ENCODE assay signal across 8 cellular contexts in the genomic region with DNA sequence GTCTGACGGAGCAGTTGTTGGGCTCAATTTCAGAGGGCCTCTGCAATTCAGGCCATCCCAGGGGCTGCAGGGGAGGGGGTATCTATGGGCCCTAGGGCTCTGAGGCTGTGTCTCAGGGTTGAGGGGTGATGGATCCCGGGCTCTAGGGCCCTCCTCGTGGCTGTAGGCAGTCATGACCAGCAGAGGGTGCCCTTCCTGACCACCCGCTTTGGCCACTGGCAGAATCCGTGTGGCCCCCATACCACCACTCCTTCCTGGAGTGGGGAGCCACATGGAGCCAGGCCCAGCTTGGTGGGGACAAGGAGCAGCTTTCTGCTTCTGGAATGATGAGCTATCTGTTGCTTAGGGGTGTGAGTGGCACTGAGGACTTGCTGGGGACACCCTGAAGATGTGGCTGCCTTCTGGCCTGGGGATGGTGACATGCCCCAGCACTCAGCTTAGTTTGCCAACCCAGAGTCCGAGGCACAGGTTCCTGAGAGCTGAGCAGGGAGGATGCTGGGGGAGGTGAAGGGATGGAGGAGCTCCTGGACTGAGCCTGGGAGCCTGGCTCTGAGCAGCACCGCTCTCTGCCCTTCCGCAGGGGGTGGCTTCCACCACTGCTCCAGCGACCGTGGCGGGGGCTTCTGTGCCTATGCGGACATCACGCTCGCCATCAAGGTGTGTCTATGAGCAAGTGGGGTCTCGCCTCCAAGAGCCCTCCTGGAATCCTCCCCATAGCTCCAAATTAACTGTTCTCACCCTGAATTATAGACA. TPM values are rescaled to one million over a fixed set of nuclear protein-coding genes. Genes with fewer than 3 reads are reported as not detected.
DNase-seq lines count a peak whose midpoint lies in the region; ATAC-seq, FAIRE-seq and TF ChIP-seq lines count a peak whose summit lies in the region.
"Had no signal": no experiment of that assay in that cellular context is flagged by ENCODE, and none has a peak within 500 bp of the region (broad histone marks: within the 10 kb centered on the region; RNA-seq: fewer than 3 reads in every experiment).

No MANE protein-coding gene starts in this region.

- H2AFZ ChIP-seq in IMR-90 (replicated peaks; ENCODE audit: low read length, poor library complexity), result peak overlapping the region; percentile 7

- H3K56ac ChIP-seq in IMR-90 (ENCODE audit: extremely low read depth, insufficient read depth, low read length), result no peak overlapping the region

- H4K8ac ChIP-seq in IMR-90 (ENCODE audit: low read depth in 2 of 2, low read length in 2 of 2), result no peak overlapping the region

- H2BK120ac ChIP-seq in IMR-90 (ENCODE audit: low read depth, low read length), result no peak overlapping the region

- 0 out of 2 replicates have a peak overlapping the region, but pooled peaks have one; percentile 24 for H2BK20ac ChIP-seq in IMR-90 (ENCODE audit: low read depth, low read length)

- no peaks in the 10 kb centered on the region for H3K27me3 Mint-ChIP-seq in osteocyte (ENCODE audit: unreplicated experiment)

- no TSS peak for BruUV-seq in IMR-90 (replicated peaks; lab: Mats Ljungman, UMichigan)

- no peak overlapping the region for H2BK5ac ChIP-seq in IMR-90 (ENCODE audit: low read depth, low read length, poor library complexity, severe bottlenecking)

- H4K91ac ChIP-seq in IMR-90 (ENCODE audit: insufficient read depth, low read depth, low read length), result 0 out of 2 replicates have a peak overlapping the region, but pooled peaks have one; percentile 7

- H3K4ac ChIP-seq in IMR-90 (ENCODE audit: low read depth, low read length), result no peak overlapping the region; the same call in 1 of the 2 replicates

- no peaks in the 10 kb centered on the region for H3K79me1 ChIP-seq in IMR-90 (ENCODE audit: low read depth in 1 of 2, low read length in 2 of 2)

- peak; percentile 49; the same call in 1 of the 2 replicates for TF ChIP-seq RAD21 in IMR-90 (IDR thresholded peaks at IDR 0.05; ENCODE audit: low read length)

- H3K4me1 ChIP-seq in IMR-90 (ENCODE audit: control insufficient read depth, insufficient read depth, low read length), result 0 out of 2 replicates have a peak, but pooled peaks cover 1% of the 10 kb centered on the region

- in situ Hi-C loops in IMR-90 (cut with MboI; ENCODE audit: low sequenced_read_pairs), result no loop called here

- H3K27me3 ChIP-seq in GM06990 (replicated peaks; ENCODE audit: control insufficient read depth, insufficient read depth, low read length) (no peaks in the 10 kb centered on the region; the same call in 1 of the 2 replicates), IMR-90 (ENCODE audit: control insufficient read depth, insufficient read depth, low read length) (no peaks in the 10 kb centered on the region), dorsolateral prefrontal cortex (no peaks in the 10 kb centered on the region)

- no peaks in the 10 kb centered on the region for H3K36me3 ChIP-seq in GM06990 (ENCODE audit: control insufficient read depth, insufficient read depth, low read length)
- no peaks in the 10 kb centered on the region for H3K36me3 ChIP-seq in IMR-90 (ENCODE audit: control insufficient read depth, insufficient read depth, low read length)

- H3K18ac ChIP-seq in IMR-90 (ENCODE audit: low read depth, low read length), result no peak overlapping the region

- CTCF ChIA-PET in IMR-90 (lab: Yijun Ruan, JAX), result interaction anchor here (0.6 to 3.7 kb wide), 2 partner anchors 148 to 170 kb away, joined by 3 to 34 read pairs; no protein-coding TSS in a partner anchor

- no peak overlapping the region for H3K27ac ChIP-seq in IMR-90 (ENCODE audit: insufficient read depth, low read length)
- H3K27ac ChIP-seq in dorsolateral prefrontal cortex, result peak overlapping the region in 3 of 59 donors; percentile 5 to 48 (median 33)

- H3K23ac ChIP-seq in IMR-90 (ENCODE audit: low read depth, low read length), result no peak overlapping the region

- 0 out of 2 replicates have a peak, but pooled peaks have one; percentile 39 for ATAC-seq in IMR-90 (ENCODE audit: low read depth)

- H3K36me3 Mint-ChIP-seq in osteocyte (ENCODE audit: unreplicated experiment), result no peaks in the 10 kb centered on the region

- no peak overlapping the region for H3K4me3 Mint-ChIP-seq in osteocyte (ENCODE audit: unreplicated experiment)

- H4K20me1 ChIP-seq in IMR-90 (ENCODE audit: insufficient read depth, low read length), result no peaks in the 10 kb centered on the region

- H3K14ac ChIP-seq in IMR-90 (replicated peaks; ENCODE audit: low read depth, low read length), result no peak overlapping the region

- H3K9me1 ChIP-seq in IMR-90 (ENCODE audit: insufficient read depth, low read length), result no peaks in the 10 kb centered on the region

- no peak overlapping the region; the same call in 1 of the 2 replicates for H2AK5ac ChIP-seq in IMR-90 (ENCODE audit: low read depth, low read length)

- peak; percentile 64 for TF ChIP-seq CTCF in GM06990 (IDR thresholded peaks at IDR 0.05; ENCODE audit: insufficient read depth, low read length, poor library complexity, severe bottlenecking)
- TF ChIP-seq CTCF in IMR-90 (conservative IDR thresholded peaks at IDR 0.05; ENCODE audit: low read depth, low read length), result peak; percentile 45
- TF ChIP-seq CTCF in dorsolateral prefrontal cortex (IDR thresholded peaks at IDR 0.05 in 54 of 56, conservative IDR thresholded peaks at IDR 0.05 in 2 of 56; ENCODE audit: low read depth in 1 of 56, partially characterized antibody in 56 of 56), result peak in 51 of 56 donors; percentile 21 to 65 (median 49)
- TF ChIP-seq CTCF in osteocyte (IDR thresholded peaks at IDR 0.05), result peak; percentile 64

- WGBS in IMR-90 (ENCODE audit: extremely low coverage in 2 of 2, insufficient read length in 1 of 2), 2 experiments, result no CpG with 5 or more reads among the region's 15 CpGs

- no peaks in the 10 kb centered on the region for H3K9me3 ChIP-seq in IMR-90 (ENCODE audit: control insufficient read depth, insufficient read depth, low read length)

- no peaks in the 10 kb centered on the region for H3K9me3 Mint-ChIP-seq in osteocyte (ENCODE audit: unreplicated experiment)

- POLR2A ChIA-PET in IMR-90 (lab: Charles Lee; ENCODE audit: unreplicated experiment), result no interaction called here

- DNase-seq in GM06990 (ENCODE audit: extremely low read depth, insufficient read length), result no peak
- DNase-seq in IMR-90, result no peak
- peak in 1 of 10 donors; percentile 33 for DNase-seq in dorsolateral prefrontal cortex
- no peak for DNase-seq in osteocyte (ENCODE audit: extremely low spot score, unreplicated experiment)
- no peak for DNase-seq in GM12892 (ENCODE audit: insufficient read length)
- no peak for DNase-seq in inferior parietal cortex (ENCODE audit: extremely low spot score)
- no peak for DNase-seq in kidney tubule cell (ENCODE audit: low spot score)
- DNase-seq: central memory CD4-positive, alpha-beta T cell had no signal

- no peak overlapping the region for H4K5ac ChIP-seq in IMR-90 (ENCODE audit: low read depth, low read length)

- no peak for TF ChIP-seq POLR2A in IMR-90 (IDR thresholded peaks at IDR 0.05; ENCODE audit: low read depth, low read length)
- TF ChIP-seq POLR2A in GM12892 (IDR thresholded peaks at IDR 0.05; ENCODE audit: low read depth, low read length), result no peak

- H3K9ac ChIP-seq in IMR-90 (ENCODE audit: low read depth, low read length), result no peak overlapping the region

- dilution Hi-C loops in IMR-90 (cut with HindIII; ENCODE audit: low sequenced_read_pairs, unreplicated experiment), result no loop called here

- H2AK9ac ChIP-seq in IMR-90 (replicated peaks; ENCODE audit: low read depth, low read length, poor library complexity), result peak overlapping the region; percentile 78

- peaks cover 56% of the 10 kb centered on the region for H3K4me1 Mint-ChIP-seq in osteocyte (ENCODE audit: unreplicated experiment)

- no peak overlapping the region for H3K27ac Mint-ChIP-seq in osteocyte (ENCODE audit: unreplicated experiment)

- H3K4me3 ChIP-seq in GM06990 (replicated peaks; ENCODE audit: low read depth, low read length) (no peak overlapping the region), IMR-90 (ENCODE audit: insufficient read depth, low read depth, low read length) (no peak overlapping the region), dorsolateral prefrontal cortex (no peak overlapping the region)

- no peak overlapping the region for H2BK15ac ChIP-seq in IMR-90 (ENCODE audit: low read depth, low read length)

- no peak overlapping the region for H3K4me2 ChIP-seq in IMR-90 (ENCODE audit: low read depth, low read length)

- no peak for FAIRE-seq in GM12892 (lab: Jason Lieb, UNC)

- intact Hi-C loops in IMR-90 (cut with micrococcal nuclease) (no loop called here), dorsolateral prefrontal cortex (cut with DNase I) (loop anchor here in 1 of 2 donors (10.0 kb wide), 1 partner anchor 384 kb away; a partner anchor contains a TSS)

TF ChIP-seq in IMR-90, 13 proteins besides CTCF, POLR2A, EP300 and RAD21:
- TF ChIP-seq SMC3 (IDR thresholded peaks at IDR 0.05; ENCODE audit: low read depth, low read length) (peak; percentile 51), RCOR1 (IDR thresholded peaks at IDR 0.05; ENCODE audit: insufficient replicate concordance, low read length) (no peak)
TF ChIP-seq in IMR-90: peak in this region for 1.

RNA-seq across cellular contexts. Expression of a gene that starts 20.2 kb away (rescaled TPM):
- total RNA-seq in IMR-90 (2012; rRNA removed) (6.1 and 9.1 TPM in 2 replicates), dorsolateral prefrontal cortex (100 to 1,000 TPM in 22 of 120 experiments, 10 to 100 TPM in 98; 48.3 to 174 (median 79.7) TPM), osteocyte (11.9 and 13.7 TPM in 2 replicates)
- 10.8 and 11.4 TPM in 2 replicates for polyA plus RNA-seq in IMR-90 (2012; rRNA removed)
- 7.6 and 13.4 TPM in 2 replicates for polyA plus RNA-seq in IMR-90 (2012; cell fraction: cytosol; rRNA removed)
- 8.5 and 13.0 TPM in 2 replicates for polyA plus RNA-seq in IMR-90 (2012; cell fraction: nucleus; rRNA removed; ENCODE audit: low replicate concordance)
- polyA plus RNA-seq in GM12892 (2012; ENCODE audit: missing spikeins), result 1.6 TPM

RNA-seq across cellular contexts. Expression of a gene that starts 48.6 kb away (rescaled TPM):
- total RNA-seq in IMR-90 (2012; rRNA removed) (10.8 and 11.8 TPM in 2 replicates), dorsolateral prefrontal cortex (10 to 100 TPM in 20 of 120 experiments, 1 to 10 TPM in 100; 1.4 to 21.4 (median 5.9) TPM), osteocyte (215 and 251 TPM in 2 replicates)
- 60.8 and 66.9 TPM in 2 replicates for polyA plus RNA-seq in IMR-90 (2012; rRNA removed)
- 38.9 and 94.5 TPM in 2 replicates for polyA plus RNA-seq in IMR-90 (2012; cell fraction: cytosol; rRNA removed)
- 27.1 and 60.4 TPM in 2 replicates for polyA plus RNA-seq in IMR-90 (2012; cell fraction: nucleus; rRNA removed; ENCODE audit: low replicate concordance)
- 0.36 TPM for polyA plus RNA-seq in GM12892 (2012; ENCODE audit: missing spikeins)
